31 cellular contexts compared by ENCODE assay signal in genomic region chr2:174350593-174351181, GRCh38. TPM values are rescaled to one million over a fixed set of nuclear protein-coding genes. Genes with fewer than 3 reads are reported as not detected.
"Had no signal": no experiment of that assay in that cellular context is flagged by ENCODE, and none has a peak within 500 bp of the region (broad histone marks: within the 10 kb centered on the region; RNA-seq: fewer than 3 reads in every experiment).

No MANE protein-coding gene starts in this region.

- ATAC-seq: activated CD8-positive, alpha-beta memory T cell treated with anti-CD3 and anti-CD28 coated beads, Interleukin-2, amount 10 ng/mL, durations not matched to agents 7 days and 5 days; activated T-cell treated with anti-CD3 and anti-CD28 coated beads, Interleukin-2, amount 50 U/mL, for 72 hours; activated T-helper 17 cell treated with anti-CD3 and anti-CD28 coated beads, Interleukin-2, amount 50 U/mL, for 72 hours had no signal

- DNase-seq: activated CD4-positive, alpha-beta memory T cell treated with anti-CD3 and anti-CD28 coated beads, Interleukin-2, amount 10 ng/mL, durations not matched to agents 7 days and 5 days; activated CD4-positive, alpha-beta T cell treated with anti-CD3 and anti-CD28 coated beads for 1 hour; activated CD4-positive, alpha-beta T cell treated with anti-CD3 and anti-CD28 coated beads for 48 hours; activated CD4-positive, CD25-positive, alpha-beta regulatory T cell; activated CD8-positive, alpha-beta memory T cell treated with anti-CD3 and anti-CD28 coated beads for 24 hours; activated CD8-positive, alpha-beta memory T cell treated with anti-CD3 and anti-CD28 coated beads, Interleukin-2, amount 10 ng/mL, durations not matched to agents 7 days and 5 days; activated CD8-positive, alpha-beta memory T cell treated with anti-CD3 and anti-CD28 coated beads, Interleukin-2, amount 50 U/mL, for 48 hours; activated effector memory CD4-positive, alpha-beta T cell treated with anti-CD3 and anti-CD28 coated beads, Interleukin-2, amount 50 U/mL, for 16 hours; activated naive CD4-positive, alpha-beta T cell; activated naive CD4-positive, alpha-beta T cell treated with anti-CD3 and anti-CD28 coated beads, Interleukin-2, amount 50 U/mL, for 16 hours; activated naive CD8-positive, alpha-beta T cell treated with anti-CD3 and anti-CD28 coated beads for 36 hours; activated T-cell treated with anti-CD3 and anti-CD28 coated beads, Interleukin-2, amount 50 U/mL, for 72 hours; amygdala; KG1; MG63; NCI-H1048; NCI-H1930; NCI-H2081 treated with DMSO at 0.1 percent for 48 hours; NCI-H345; NCI-H524 treated with DMSO at 0.1 percent for 48 hours; NK-92 treated with Interleukin-12 subunit alpha and Interleukin-12 subunit beta, amount 100 ng/mL, for 24 hours; SHP77; T1000; WERI-Rb-1 had no signal

RNA-seq across cellular contexts. Expression of gene SP9, which starts 15.9 kb away (rescaled TPM):
- total RNA-seq: activated CD4-positive, alpha-beta memory T cell treated with anti-CD3 and anti-CD28 coated beads, Interleukin-2, amount 10 ng/mL, durations not matched to agents 7 days and 5 days; activated CD8-positive, alpha-beta memory T cell treated with anti-CD3 and anti-CD28 coated beads, Interleukin-2, amount 10 ng/mL, durations not matched to agents 7 days and 5 days; activated naive CD8-positive, alpha-beta T cell treated with anti-CD3 and anti-CD28 coated beads for 36 hours; activated T-cell treated with anti-CD3 and anti-CD28 coated beads, Interleukin-2, amount 50 U/mL, for 72 hours; activated T-helper 17 cell treated with anti-CD3 and anti-CD28 coated beads, Interleukin-2, amount 50 U/mL, for 72 hours; ascending aorta; cardiac muscle cell; NCI-H460; RPMI7951; T-helper 1 cell treated with Interleukin-12 subunit alpha and Interleukin-12 subunit beta and Interleukin-4 antibody, amounts not matched to agents 30 ng/mL and 1 ng/mL, for 36 hours; T-helper 2 cell treated with Interferon-gamma antibody and Interleukin-4, amounts not matched to agents 100 ng/mL and 5 ng/mL, for 36 hours had no signal
